ENCODE assay signal across 8 cellular contexts in the genomic region with DNA sequence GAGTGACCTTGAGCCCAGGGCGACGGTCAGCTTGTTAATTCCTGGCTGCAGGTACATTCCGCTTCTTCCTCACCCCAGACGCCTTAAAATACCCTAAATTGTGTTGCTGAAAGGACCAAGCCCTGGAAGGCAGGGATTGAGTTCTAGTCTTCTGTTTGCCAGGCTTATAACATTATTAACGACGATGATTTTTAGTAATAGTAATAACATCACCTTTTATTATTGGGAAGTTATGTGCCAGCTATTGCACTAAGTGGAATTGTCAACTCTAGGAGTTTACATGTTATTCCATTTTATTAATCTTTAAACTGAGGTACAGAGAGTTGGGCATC. TPM values are rescaled to one million over a fixed set of nuclear protein-coding genes. Genes with fewer than 3 reads are reported as not detected.
DNase-seq lines count a peak whose midpoint lies in the region; ATAC-seq, FAIRE-seq and TF ChIP-seq lines count a peak whose summit lies in the region.

No MANE protein-coding gene starts in this region.

- H3K27ac Mint-ChIP-seq in CD4-positive, alpha-beta memory T cell: peak overlapping the region; percentile 97 to 100 (median 100)

- peak overlapping the region; percentile 83 to 98 for H3K4me3 ChIP-seq in CD4-positive, alpha-beta memory T cell (ENCODE audit: low read length in 2 of 2)
- H3K4me3 ChIP-seq in PC-9: peak overlapping the region; percentile 98
- H3K4me3 ChIP-seq in endothelial cell of umbilical vein (replicated peaks in 1 of 3; ENCODE audit: insufficient read depth in 1 of 3, low read depth in 1 of 3, low read length in 3 of 3): peak overlapping the region; percentile 66 to 93 (median 72)
- H3K4me3 ChIP-seq in neutrophil (ENCODE audit: low read depth in 1 of 2, low read length in 1 of 2): peak overlapping the region; percentile 82 to 87

- H3K9ac ChIP-seq in endothelial cell of umbilical vein (replicated peaks; ENCODE audit: extremely low read depth, insufficient read depth, low read length): peak overlapping the region; percentile 90

- no peaks in the 10 kb centered on the region for H3K9me2 ChIP-seq in PC-9 (ENCODE audit: insufficient read depth)

- dilution Hi-C loops in endothelial cell of umbilical vein (cut with MboI; ENCODE audit: extremely low pct_ligation_motif_present, low sequenced_read_pairs): no loop called here

- no peaks in the 10 kb centered on the region for H3K9me1 ChIP-seq in endothelial cell of umbilical vein (replicated peaks; ENCODE audit: control insufficient read depth, extremely low read depth, insufficient read depth, low read length)

- POLR2A ChIA-PET in CD4-positive, alpha-beta memory T cell (lab: Charles Lee; ENCODE audit: partially characterized antibody): interaction anchor here (0.6 to 3.8 kb wide), 28 partner anchors 10 to 1060 kb away, joined by 3 to 67 read pairs (median 4); a partner anchor contains a TSS
- POLR2A ChIA-PET in PC-9 (lab: Charles Lee; ENCODE audit: unreplicated experiment): interaction anchor here (0.6 to 0.7 kb wide), 3 partner anchors 45 to 748 kb away, joined by 3 to 9 read pairs (median 6); no protein-coding TSS in a partner anchor
- POLR2A ChIA-PET in endothelial cell of umbilical vein (lab: Charles Lee): interaction anchor here (0.5 to 0.6 kb wide), 2 partner anchors 215 to 659 kb away, joined by 4 to 12 read pairs; no protein-coding TSS in a partner anchor

- no peaks in the 10 kb centered on the region for H3K27me3 ChIP-seq in CD4-positive, alpha-beta memory T cell (ENCODE audit: insufficient read depth, low read length)
- no peaks in the 10 kb centered on the region for H3K27me3 ChIP-seq in PC-9 (ENCODE audit: insufficient read depth, low read depth)
- no peaks in the 10 kb centered on the region for H3K27me3 ChIP-seq in endothelial cell of umbilical vein (ENCODE audit: control insufficient read depth in 2 of 2, insufficient read depth in 2 of 2, low read length in 2 of 2)
- no peaks in the 10 kb centered on the region for H3K27me3 ChIP-seq in neutrophil

- H3K79me2 ChIP-seq in PC-9 (ENCODE audit: low read depth): peaks cover 65% of the 10 kb centered on the region
- H3K79me2 ChIP-seq in endothelial cell of umbilical vein (ENCODE audit: control insufficient read depth, insufficient read depth, low read length): peaks cover 51% of the 10 kb centered on the region

- peak; percentile 9 for TF ChIP-seq POLR2A in endothelial cell of umbilical vein (IDR thresholded peaks at IDR 0.05; ENCODE audit: low read depth, low read length)

- DNase-seq in CD4-positive, alpha-beta memory T cell: no peak
- DNase-seq in PC-9 (no peak), endothelial cell of umbilical vein (ENCODE audit: low read depth, low spot score) (no peak), occipital lobe (lab: John Stamatoyannopoulos, UW) (no peak), urothelium cell line (ENCODE audit: low spot score) (no peak), DMS114 treated with DMSO at 0.1 percent for 48 hours (lab: John Stamatoyannopoulos, UW; ENCODE audit: unreplicated experiment) (no peak)

- no peak for ATAC-seq in GM18502 (IDR thresholded peaks at IDR 0.05; ENCODE audit: poor library complexity, unreplicated experiment)

- H3K36me3 Mint-ChIP-seq in CD4-positive, alpha-beta memory T cell: peaks cover 3 to 26% of the 10 kb centered on the region in 2 donors

- FAIRE-seq in endothelial cell of umbilical vein (lab: Jason Lieb, UNC): no peak
- FAIRE-seq in urothelium cell line (lab: Jason Lieb, UNC): no peak

- TSS peak; percentile 78 for BruUV-seq in PC-9 (replicated peaks; lab: Mats Ljungman, UMichigan)
- TSS peak; percentile 78 for BruUV-seq in endothelial cell of umbilical vein (replicated peaks; lab: Mats Ljungman, UMichigan)

- no peaks in the 10 kb centered on the region for H3F3A ChIP-seq in PC-9 (ENCODE audit: insufficient read depth, low read depth)

- no peaks in the 10 kb centered on the region; the same call in none of the 2 replicates for H4K20me1 ChIP-seq in PC-9 (ENCODE audit: insufficient read depth)
- no peaks in the 10 kb centered on the region for H4K20me1 ChIP-seq in endothelial cell of umbilical vein (replicated peaks; ENCODE audit: control insufficient read depth, extremely low read depth, insufficient read depth, low read length)

- intact Hi-C loops in CD4-positive, alpha-beta memory T cell (cut with micrococcal nuclease): loop anchor here (1.0 to 10.0 kb wide), 10 partner anchors 21 to 1167 kb away; a partner anchor contains a TSS
- intact Hi-C loops in PC-9 (cut with micrococcal nuclease; ENCODE audit: unreplicated experiment): loop anchor here (5.0 kb wide), 2 partner anchors 287 to 633 kb away; no protein-coding TSS in a partner anchor
- intact Hi-C loops in endothelial cell of umbilical vein (cut with micrococcal nuclease): loop anchor here (1.0 kb wide), 2 partner anchors 12 to 247 kb away; no protein-coding TSS in a partner anchor

- no peaks in the 10 kb centered on the region for H3K9me3 Mint-ChIP-seq in CD4-positive, alpha-beta memory T cell

- H2AFZ ChIP-seq in PC-9: peak overlapping the region; percentile 96
- H2AFZ ChIP-seq in endothelial cell of umbilical vein (ENCODE audit: low read depth, low read length): peak overlapping the region; percentile 95

- CTCF ChIA-PET in CD4-positive, alpha-beta memory T cell (lab: Charles Lee; ENCODE audit: partially characterized antibody): interaction anchor here (1.1 to 9.8 kb wide), 16 partner anchors 14 to 1063 kb away, joined by 3 to 169 read pairs (median 6); no protein-coding TSS in a partner anchor
- CTCF ChIA-PET in PC-9 (lab: Charles Lee) (interaction anchor here (0.6 kb wide), 1 partner anchor 285 kb away, joined by 3 read pairs; no protein-coding TSS in a partner anchor), endothelial cell of umbilical vein (lab: Charles Lee) (interaction anchor here (1.1 to 5.9 kb wide), 6 partner anchors 15 to 634 kb away, joined by 3 to 70 read pairs (median 6); no protein-coding TSS in a partner anchor)

- H3K9me3 ChIP-seq in CD4-positive, alpha-beta memory T cell (ENCODE audit: control insufficient read depth in 1 of 2, low read length in 2 of 2): no peaks in the 10 kb centered on the region
- no peaks in the 10 kb centered on the region for H3K9me3 ChIP-seq in PC-9 (ENCODE audit: insufficient read depth, low read depth)
- no peaks in the 10 kb centered on the region for H3K9me3 ChIP-seq in endothelial cell of umbilical vein (replicated peaks; ENCODE audit: control insufficient read depth, insufficient read depth, low read length)
- no peaks in the 10 kb centered on the region for H3K9me3 ChIP-seq in neutrophil

- peaks cover 26 to 38% (median 30%) of the 10 kb centered on the region in 4 donors for H3K4me1 Mint-ChIP-seq in CD4-positive, alpha-beta memory T cell

- TF ChIP-seq CTCF in PC-9 (conservative IDR thresholded peaks at IDR 0.05): no peak
- TF ChIP-seq CTCF in endothelial cell of umbilical vein (IDR thresholded peaks at IDR 0.05; ENCODE audit: extremely low read depth in 1 of 2, insufficient read depth in 1 of 2, low read depth in 1 of 2, low read length in 2 of 2): no peak
- no peak for TF ChIP-seq CTCF in neutrophil (IDR thresholded peaks at IDR 0.05)

- H3K4me2 ChIP-seq in PC-9 (peak overlapping the region; percentile 95), endothelial cell of umbilical vein (ENCODE audit: insufficient read depth, low read length) (peak overlapping the region; percentile 92)

- peak overlapping the region; percentile 98 to 100 (median 100) for H3K4me3 Mint-ChIP-seq in CD4-positive, alpha-beta memory T cell

- peaks cover 8% of the 10 kb centered on the region for H3K36me3 ChIP-seq in CD4-positive, alpha-beta memory T cell (ENCODE audit: insufficient read depth, low read length)
- H3K36me3 ChIP-seq in PC-9 (ENCODE audit: low read depth): peaks cover 9% of the 10 kb centered on the region; the same call in 1 of the 2 replicates
- H3K36me3 ChIP-seq in endothelial cell of umbilical vein (ENCODE audit: control insufficient read depth in 2 of 2, extremely low read depth in 1 of 2, insufficient read depth in 2 of 2, low read length in 2 of 2): peaks cover 0 to under 1% of the 10 kb centered on the region in 2 experiments
- H3K36me3 ChIP-seq in neutrophil: peaks cover 15% of the 10 kb centered on the region

- peak overlapping the region; percentile 88 for H3K27ac ChIP-seq in CD4-positive, alpha-beta memory T cell (ENCODE audit: low read depth, low read length)
- H3K27ac ChIP-seq in PC-9 (peak overlapping the region; percentile 63), endothelial cell of umbilical vein (ENCODE audit: insufficient read depth, low read depth, low read length) (peak overlapping the region; percentile 80), neutrophil (peak overlapping the region; percentile 90)

- H3K27me3 Mint-ChIP-seq in CD4-positive, alpha-beta memory T cell: no peaks in the 10 kb centered on the region

- H3K4me1 ChIP-seq in CD4-positive, alpha-beta memory T cell (ENCODE audit: insufficient read depth, low read length): peaks cover 33% of the 10 kb centered on the region
- H3K4me1 ChIP-seq in PC-9 (replicated peaks; ENCODE audit: insufficient read depth) (peaks cover 33% of the 10 kb centered on the region), endothelial cell of umbilical vein (ENCODE audit: control insufficient read depth, extremely low read depth, insufficient read depth, low read length) (peaks cover 23% of the 10 kb centered on the region), neutrophil (ENCODE audit: control insufficient read depth in 1 of 2, insufficient read depth in 1 of 2, low read depth in 1 of 2, low read length in 1 of 2) (peaks cover 24 to 29% of the 10 kb centered on the region in 2 experiments)

RNA-seq across cellular contexts. Expression of a gene that starts 0.4 kb away (rescaled TPM):
- total RNA-seq in CD4-positive, alpha-beta memory T cell: 10 to 100 TPM; 78.5 to 84.7 TPM
- 10 to 100 TPM; 61.7 to 68.0 TPM for polyA plus RNA-seq in CD4-positive, alpha-beta memory T cell
- total RNA-seq in PC-9 (2021) (15.7 and 18.5 TPM in 2 replicates), endothelial cell of umbilical vein (8.9 and 9.7 TPM in 2 replicates), occipital lobe (16.4 TPM)
- 4.1 and 5.5 TPM in 2 replicates for polyA plus RNA-seq in endothelial cell of umbilical vein
- polyA plus RNA-seq in endothelial cell of umbilical vein (2011; cell fraction: cytosol; rRNA removed): 7.4 and 7.5 TPM in 2 replicates
- polyA plus RNA-seq in endothelial cell of umbilical vein (2011; cell fraction: nucleus; rRNA removed): 8.0 and 8.9 TPM in 2 replicates
- 6.0 and 10.9 TPM in 2 replicates for polyA plus RNA-seq in endothelial cell of umbilical vein (2012)
- polyA minus RNA-seq in endothelial cell of umbilical vein: 9.3 TPM in 2 replicates
- polyA minus RNA-seq in endothelial cell of umbilical vein (2011; cell fraction: cytosol; rRNA and poly(A)+ RNA removed): 9.2 TPM
- polyA minus RNA-seq in endothelial cell of umbilical vein (2011; cell fraction: nucleus; rRNA and poly(A)+ RNA removed): 9.7 and 17.8 TPM in 2 replicates

RNA-seq across cellular contexts. Expression of a gene that starts 0.7 kb away (rescaled TPM):
- 10 to 100 TPM; 15.2 to 15.4 TPM for total RNA-seq in CD4-positive, alpha-beta memory T cell
- 10 to 100 TPM; 19.6 to 39.7 TPM for polyA plus RNA-seq in CD4-positive, alpha-beta memory T cell
- total RNA-seq in PC-9 (2021): 12.1 and 16.2 TPM in 2 replicates
- total RNA-seq in endothelial cell of umbilical vein: 28.7 and 29.6 TPM in 2 replicates
- polyA plus RNA-seq in endothelial cell of umbilical vein: 6.9 and 7.7 TPM in 2 replicates
- 12.2 and 12.6 TPM in 2 replicates for polyA plus RNA-seq in endothelial cell of umbilical vein (2011; cell fraction: cytosol; rRNA removed)
- 4.2 and 4.8 TPM in 2 replicates for polyA plus RNA-seq in endothelial cell of umbilical vein (2011; cell fraction: nucleus; rRNA removed)
- polyA plus RNA-seq in endothelial cell of umbilical vein (2012): 22.9 and 34.8 TPM in 2 replicates
- polyA minus RNA-seq in endothelial cell of umbilical vein: 9.4 and 11.8 TPM in 2 replicates
- polyA minus RNA-seq in endothelial cell of umbilical vein (2011; cell fraction: cytosol; rRNA and poly(A)+ RNA removed): 7.9 TPM
- polyA minus RNA-seq in endothelial cell of umbilical vein (2011; cell fraction: nucleus; rRNA and poly(A)+ RNA removed): 3.1 and 7.0 TPM in 2 replicates
- total RNA-seq in occipital lobe: 18.7 TPM
